ENCODE assay signal across 15 cellular contexts in the genomic region with DNA sequence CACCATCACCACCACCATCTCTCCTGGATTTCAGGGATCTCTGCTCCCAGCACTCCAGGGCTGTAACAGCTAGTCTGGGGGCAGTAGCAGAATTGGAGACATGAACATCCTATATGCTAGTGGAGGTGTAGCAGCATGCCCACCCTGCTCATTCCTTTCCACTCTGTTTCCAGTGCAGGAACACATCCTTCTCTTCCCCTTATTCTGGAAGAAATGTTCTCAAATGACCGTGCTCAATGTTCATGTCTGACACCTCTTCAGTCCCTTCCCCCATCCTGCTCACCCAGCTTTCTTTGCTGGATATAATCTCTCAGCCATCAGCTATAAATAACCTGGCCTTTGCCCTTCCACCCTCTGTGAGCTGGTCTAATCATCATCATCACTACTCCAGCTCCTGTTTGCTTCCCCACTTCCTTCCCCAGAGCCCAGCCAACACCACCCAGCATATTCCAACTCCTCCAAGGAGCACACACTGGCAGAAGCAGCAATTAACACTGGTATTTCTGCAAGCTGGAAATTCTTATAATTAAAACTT. TPM values are rescaled to one million over a fixed set of nuclear protein-coding genes. Genes with fewer than 3 reads are reported as not detected.
DNase-seq lines count a peak whose midpoint lies in the region; ATAC-seq and TF ChIP-seq lines count a peak whose summit lies in the region.
"Had no signal": no experiment of that assay in that cellular context is flagged by ENCODE, and none has a peak within 500 bp of the region (broad histone marks: within the 10 kb centered on the region; RNA-seq: fewer than 3 reads in every experiment).

No MANE protein-coding gene starts in this region.

- TF ChIP-seq CTCF in Caco-2 (IDR thresholded peaks at IDR 0.05; ENCODE audit: insufficient read depth in 1 of 2, low read depth in 1 of 2, low read length in 1 of 2, severe bottlenecking in 1 of 2, unreplicated experiment in 1 of 2) (no peak), omental fat pad (IDR thresholded peaks at IDR 0.05) (no peak)

- POLR2A ChIA-PET in Caco-2 (lab: Charles Lee), result no interaction called here
- POLR2A ChIA-PET in HEK293T (lab: Yijun Ruan, JAX), result no interaction called here

- intact Hi-C loops in Caco-2 (cut with micrococcal nuclease; ENCODE audit: unreplicated experiment), result no loop called here
- intact Hi-C loops in dendritic cell treated with granulocyte-macrophage colony-stimulating factor and Interleukin-4, amounts not matched to agents 40 ng/mL and 50 ng/mL, for 4 days (cut with micrococcal nuclease), result loop anchor here (5.0 kb wide), 1 partner anchor 54 kb away; no protein-coding TSS in a partner anchor

- CTCF ChIA-PET in Caco-2 (lab: Charles Lee) (interaction anchor here (0.9 kb wide), 1 partner anchor 260 kb away, joined by 3 read pairs; the partner anchor contains the start of gene EPM2AIP1), HEK293T (lab: Yijun Ruan, JAX) (interaction anchor here (0.9 to 1.9 kb wide), 2 partner anchors 10 to 226 kb away, joined by 3 to 4 read pairs; no protein-coding TSS in a partner anchor)

- ATAC-seq in omental fat pad (ENCODE audit: low FRiP score), result peak; percentile 35
- ATAC-seq: HCT116 had no signal

- H3K4me1 Mint-ChIP-seq in Caco-2 (ENCODE audit: low read depth, unreplicated experiment), result peaks cover 26% of the 10 kb centered on the region
- H3K4me1 Mint-ChIP-seq in dendritic cell treated with granulocyte-macrophage colony-stimulating factor and Interleukin-4, amounts not matched to agents 40 ng/mL and 50 ng/mL, for 4 days (ENCODE audit: low read depth), result peaks cover 5% of the 10 kb centered on the region

- BruUV-seq in Caco-2 (replicated peaks; lab: Mats Ljungman, UMichigan), result no TSS peak

- H3K4me3 Mint-ChIP-seq in Caco-2 (ENCODE audit: unreplicated experiment), result peak overlapping the region; percentile 8
- no peak overlapping the region for H3K4me3 Mint-ChIP-seq in dendritic cell treated with granulocyte-macrophage colony-stimulating factor and Interleukin-4, amounts not matched to agents 40 ng/mL and 50 ng/mL, for 4 days

- no peaks in the 10 kb centered on the region for H3K36me3 ChIP-seq in Caco-2 (ENCODE audit: control insufficient read depth, insufficient read depth, low read length)

- H3K36me3 Mint-ChIP-seq in Caco-2 (ENCODE audit: insufficient read depth, unreplicated experiment), result no peaks in the 10 kb centered on the region
- H3K36me3 Mint-ChIP-seq in dendritic cell treated with granulocyte-macrophage colony-stimulating factor and Interleukin-4, amounts not matched to agents 40 ng/mL and 50 ng/mL, for 4 days (ENCODE audit: low read depth), result no peaks in the 10 kb centered on the region

- peaks cover 6% of the 10 kb centered on the region for H3K9me3 Mint-ChIP-seq in Caco-2 (ENCODE audit: unreplicated experiment)
- H3K9me3 Mint-ChIP-seq in dendritic cell treated with granulocyte-macrophage colony-stimulating factor and Interleukin-4, amounts not matched to agents 40 ng/mL and 50 ng/mL, for 4 days, result no peaks in the 10 kb centered on the region

- no peak overlapping the region for H3K27ac Mint-ChIP-seq in Caco-2 (ENCODE audit: unreplicated experiment)
- H3K27ac Mint-ChIP-seq in dendritic cell treated with granulocyte-macrophage colony-stimulating factor and Interleukin-4, amounts not matched to agents 40 ng/mL and 50 ng/mL, for 4 days, result peak overlapping the region; percentile 17

- no peak for DNase-seq in Caco-2
- DNase-seq in NCI-H2227 treated with DMSO at 0.1 percent for 48 hours (lab: John Stamatoyannopoulos, UW), result peak; percentile 5
- no peak for DNase-seq in omental fat pad (ENCODE audit: low spot score)
- no peak for DNase-seq in HEK293T (ENCODE audit: extremely low spot score)
- no peak for DNase-seq in islet precursor cell
- DNase-seq in cortex of kidney (lab: John Stamatoyannopoulos, UW), result no peak
- DNase-seq: AML-193, Calu3, DMS79, NCI-H1105 treated with DMSO at 0.1 percent for 48 hours, NCI-H187 treated with DMSO at 0.1 percent for 48 hours, NCI-H2171, NCI-H510A had no signal

- no peak overlapping the region for H3K4me3 ChIP-seq in Caco-2 (ENCODE audit: low read depth, low read length)

- H3K9me3 ChIP-seq in Caco-2, result no peaks in the 10 kb centered on the region

- H3K4me1 ChIP-seq in Caco-2, result peaks cover 26% of the 10 kb centered on the region

- no peaks in the 10 kb centered on the region for H3K27me3 ChIP-seq in Caco-2 (replicated peaks; ENCODE audit: control insufficient read depth, insufficient read depth, low read length)

- peaks cover 9% of the 10 kb centered on the region for H3K27me3 Mint-ChIP-seq in Caco-2 (ENCODE audit: insufficient read depth, unreplicated experiment)
- H3K27me3 Mint-ChIP-seq in dendritic cell treated with granulocyte-macrophage colony-stimulating factor and Interleukin-4, amounts not matched to agents 40 ng/mL and 50 ng/mL, for 4 days, result peaks cover 2% of the 10 kb centered on the region

TF ChIP-seq in HEK293T, 16 proteins besides CTCF, POLR2A, EP300 and RAD21:
- TF ChIP-seq TARDBP (IDR thresholded peaks at IDR 0.05) (no peak), FOXM1 (IDR thresholded peaks at IDR 0.05; ENCODE audit: borderline replicate concordance) (no peak), FOXA1 (IDR thresholded peaks at IDR 0.05) (no peak), NFRKB (IDR thresholded peaks at IDR 0.05) (no peak), SP1 (IDR thresholded peaks at IDR 0.05) (no peak), SUZ12 (IDR thresholded peaks at IDR 0.05) (no peak), ELF4 (IDR thresholded peaks at IDR 0.05) (no peak), ARNT (IDR thresholded peaks at IDR 0.05) (no peak)
- TF ChIP-seq, protein P1, sequence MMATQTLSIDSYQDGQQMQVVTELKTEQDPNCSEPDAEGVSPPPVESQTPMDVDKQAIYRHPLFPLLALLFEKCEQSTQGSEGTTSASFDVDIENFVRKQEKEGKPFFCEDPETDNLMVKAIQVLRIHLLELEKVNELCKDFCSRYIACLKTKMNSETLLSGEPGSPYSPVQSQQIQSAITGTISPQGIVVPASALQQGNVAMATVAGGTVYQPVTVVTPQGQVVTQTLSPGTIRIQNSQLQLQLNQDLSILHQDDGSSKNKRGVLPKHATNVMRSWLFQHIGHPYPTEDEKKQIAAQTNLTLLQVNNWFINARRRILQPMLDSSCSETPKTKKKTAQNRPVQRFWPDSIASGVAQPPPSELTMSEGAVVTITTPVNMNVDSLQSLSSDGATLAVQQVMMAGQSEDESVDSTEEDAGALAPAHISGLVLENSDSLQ (IDR thresholded peaks at IDR 0.05), result no peak

RNA-seq across cellular contexts. Expression of gene DCLK3, which starts 31.1 kb away (rescaled TPM):
- not detected in 2 replicates for total RNA-seq in Caco-2 (2022)
- total RNA-seq in omental fat pad, result under 1 TPM in 3 of 4 donors, not detected in 1; 0.09 to 0.47 (median 0.12) TPM
- total RNA-seq: Calu3 had no signal
